16 cellular contexts compared by ENCODE assay signal in genomic region chr7:12643644-12644043, GRCh38. TPM values are rescaled to one million over a fixed set of nuclear protein-coding genes. Genes with fewer than 3 reads are reported as not detected.
DNase-seq lines count a peak whose midpoint lies in the region; ATAC-seq, FAIRE-seq and TF ChIP-seq lines count a peak whose summit lies in the region.
"Had no signal": no experiment of that assay in that cellular context is flagged by ENCODE, and none has a peak within 500 bp of the region (broad histone marks: within the 10 kb centered on the region; RNA-seq: fewer than 3 reads in every experiment).

No MANE protein-coding gene starts in this region.

- no peak overlapping the region for H2BK12ac ChIP-seq in mesenchymal stem cell (ENCODE audit: low read length in 2 of 2)

- peaks cover 10% of the 10 kb centered on the region; the same call in 2 of the 3 replicates for H3K36me3 ChIP-seq in K562 (ENCODE audit: control insufficient read depth, insufficient read depth, low read length)
- H3K36me3 ChIP-seq in thyroid gland = no peaks in the 10 kb centered on the region
- H3K36me3 ChIP-seq in mesenchymal stem cell (ENCODE audit: control insufficient read depth in 1 of 2, insufficient read depth in 2 of 2, low read depth in 1 of 2, low read length in 2 of 2) = no peaks in the 10 kb centered on the region

- TF ChIP-seq CTCF in K562 (IDR thresholded peaks at IDR 0.05 in 2 of 3, conservative IDR thresholded peaks at IDR 0.05 in 1 of 3; ENCODE audit: insufficient read depth in 2 of 3, low read depth in 1 of 3, low read length in 3 of 3) (no peak), thyroid gland (IDR thresholded peaks at IDR 0.05) (no peak)

- no peak overlapping the region for H2BK15ac ChIP-seq in mesenchymal stem cell (ENCODE audit: low read depth, poor library complexity, severe bottlenecking)

- H3K4me3 ChIP-seq in K562 (no peak overlapping the region), thyroid gland (replicated peaks in 1 of 3) (no peak overlapping the region), mesenchymal stem cell (ENCODE audit: insufficient read depth in 1 of 2, low read depth in 1 of 2, low read length in 2 of 2) (no peak overlapping the region)
- H3K4me3 ChIP-seq: skin epidermis had no signal

- H3K18ac ChIP-seq in mesenchymal stem cell (ENCODE audit: low read depth in 1 of 2, low read length in 2 of 2) = no peak overlapping the region

- no peak for ATAC-seq in K562
- no peak for ATAC-seq in Right ventricle myocardium superior (ENCODE audit: poor library complexity)
- ATAC-seq: left cardiac atrium had no signal

- intact Hi-C loops in K562 (cut with micrococcal nuclease) = no loop called here
- intact Hi-C loops in thyroid gland (cut with DNase I) = no loop called here
- intact Hi-C loops in Right ventricle myocardium superior (cut with DNase I) = no loop called here

- no peaks in the 10 kb centered on the region for H4K20me1 ChIP-seq in K562 (replicated peaks; ENCODE audit: control insufficient read depth, insufficient read depth, low read length)

- H3K4me1 ChIP-seq in K562 (replicated peaks in 1 of 2; ENCODE audit: control insufficient read depth in 2 of 2, insufficient read depth in 2 of 2, low read length in 2 of 2) (peaks cover 0 to 7% of the 10 kb centered on the region in 2 experiments; a peak in 4 of 5 replicates), thyroid gland (peaks cover 0 to 2% of the 10 kb centered on the region in 2 donors), mesenchymal stem cell (ENCODE audit: control insufficient read depth, insufficient read depth, low read depth, low read length) (no peaks in the 10 kb centered on the region)

- no peak overlapping the region for H4K8ac ChIP-seq in mesenchymal stem cell (ENCODE audit: low read length)

- no peak for TF ChIP-seq EP300 in K562 (IDR thresholded peaks at IDR 0.05; ENCODE audit: low read length)

- no peak overlapping the region; the same call in 1 of the 2 replicates for H3K4me2 ChIP-seq in K562 (ENCODE audit: insufficient read depth, low read length)
- no peak overlapping the region for H3K4me2 ChIP-seq in mesenchymal stem cell (ENCODE audit: low read length, poor library complexity, severe bottlenecking)

- H3K79me1 ChIP-seq in mesenchymal stem cell (replicated peaks; ENCODE audit: low read length, poor library complexity, severe bottlenecking) = no peaks in the 10 kb centered on the region

- WGBS in K562 (ENCODE audit: insufficient coverage, low coverage, missing lambda C conversion rate) = 64% methylated on average over 5 of the region's 5 CpGs
- 67 to 76% methylated on average over 5 of the region's 5 CpGs for WGBS in thyroid gland, 2 donors
- 96% methylated on average over 5 of the region's 5 CpGs for WGBS in mesenchymal stem cell

- in situ Hi-C loops in K562 (cut with MboI) = loop anchor here (5.0 kb wide), 1 partner anchor 619 kb away; no protein-coding TSS in a partner anchor

- no peak overlapping the region for H2AK5ac ChIP-seq in mesenchymal stem cell (ENCODE audit: low read length, severe bottlenecking)

- TF ChIP-seq POLR2A in K562 (conservative IDR thresholded peaks at IDR 0.05) (no peak), thyroid gland (IDR thresholded peaks at IDR 0.05) (no peak)

- H3K9ac ChIP-seq in K562 (ENCODE audit: insufficient read depth in 1 of 2, low read depth in 2 of 2, low read length in 2 of 2) (no peak overlapping the region), mesenchymal stem cell (ENCODE audit: low read length) (no peak overlapping the region)

- DNase-seq in NOMO-1 (lab: John Stamatoyannopoulos, UW; ENCODE audit: unreplicated experiment in 2 of 2) (peak; percentile 26 to 58), NOMO-1 treated with dmso at 0.1 percent for 144 hours (lab: John Stamatoyannopoulos, UW; ENCODE audit: unreplicated experiment) (no peak), HTR-8/SVneo (ENCODE audit: insufficient read length, low spot score) (no peak), K562 (ENCODE audit: extremely low read depth in 1 of 4, low spot score in 3 of 4) (peak in 1 of 4 experiments; percentile 13), thyroid gland (peak; percentile 48 to 73), hepatic stellate cell (ENCODE audit: low spot score) (no peak), Right ventricle myocardium superior (no peak), mesenchymal stem cell (no peak)
- DNase-seq: 8988T; activated CD4-positive, alpha-beta T cell treated with anti-CD3 and anti-CD28 coated beads for 4 hours; amygdala; GF-D8; left cardiac atrium had no signal

- no peak overlapping the region for H4K91ac ChIP-seq in mesenchymal stem cell (ENCODE audit: low read length)

- no peak overlapping the region for H3K4ac ChIP-seq in mesenchymal stem cell (ENCODE audit: low read depth in 1 of 2, low read length in 2 of 2)

- H3K23ac ChIP-seq in mesenchymal stem cell (ENCODE audit: low read length in 2 of 2) = no peak overlapping the region

- peaks cover 3% of the 10 kb centered on the region for H3K9me1 ChIP-seq in K562 (ENCODE audit: control insufficient read depth, insufficient read depth, low read length)

- H2BK120ac ChIP-seq in mesenchymal stem cell (ENCODE audit: low read depth, low read length) = no peak overlapping the region

- H3K9me3 ChIP-seq in K562 (replicated peaks; ENCODE audit: control insufficient read depth, insufficient read depth, low read depth, low read length) (no peaks in the 10 kb centered on the region), thyroid gland (no peaks in the 10 kb centered on the region), mesenchymal stem cell (ENCODE audit: control insufficient read depth, low read length) (no peaks in the 10 kb centered on the region)

- H3K14ac ChIP-seq in mesenchymal stem cell (ENCODE audit: low read length in 2 of 2) = no peak overlapping the region

- CTCF ChIA-PET in K562 (lab: Yijun Ruan, JAX; ENCODE audit: low intra/inter-chr PET ratio) = interaction anchor here (0.6 kb wide), 1 partner anchor 22 kb away, joined by 3 read pairs; no protein-coding TSS in a partner anchor

- no peaks in the 10 kb centered on the region for H3K79me2 ChIP-seq in K562 (ENCODE audit: control insufficient read depth, insufficient read depth, low read length)

- no TSS peak for BruUV-seq in K562 (replicated peaks; lab: Mats Ljungman, UMichigan)

- FAIRE-seq in HTR-8/SVneo (lab: Jason Lieb, UNC) (peak; percentile 60), K562 (lab: Jason Lieb, UNC) (no peak)
- FAIRE-seq: colon had no signal

- H3K27ac ChIP-seq in K562 (ENCODE audit: extremely low read depth, low read depth, low read length) (no peak overlapping the region), thyroid gland (no peak overlapping the region), mesenchymal stem cell (ENCODE audit: low read length, poor library complexity, severe bottlenecking) (no peak overlapping the region)
- H3K27ac ChIP-seq: HL-60, skin epidermis had no signal

- H2AFZ ChIP-seq in K562 (ENCODE audit: low read depth, low read length) (peak overlapping the region; percentile 55), mesenchymal stem cell (ENCODE audit: low read depth, low read length) (no peak overlapping the region)

- H2BK5ac ChIP-seq in mesenchymal stem cell (ENCODE audit: low read depth, low read length, poor library complexity, severe bottlenecking) = no peak overlapping the region

- POLR2A ChIA-PET in K562 (lab: Yijun Ruan, JAX) = interaction anchor here (1.6 kb wide), 1 partner anchor 10 kb away, joined by 3 read pairs; no protein-coding TSS in a partner anchor

- TF ChIP-seq RAD21 in K562 (CRISPR knock-in tag; conservative IDR thresholded peaks at IDR 0.05 in 1 of 2, IDR thresholded peaks at IDR 0.05 in 1 of 2) = no peak

- H3K27me3 ChIP-seq in K562 (ENCODE audit: control insufficient read depth in 2 of 2, insufficient read depth in 2 of 2, low read length in 2 of 2) (no peaks in the 10 kb centered on the region), thyroid gland (no peaks in the 10 kb centered on the region), mesenchymal stem cell (ENCODE audit: control insufficient read depth in 1 of 2, insufficient read depth in 1 of 2, low read length in 2 of 2) (no peaks in the 10 kb centered on the region)

TF ChIP-seq in K562, 482 proteins besides CTCF, POLR2A, EP300 and RAD21 (continues in another document):
- TF ChIP-seq CREM (IDR thresholded peaks at IDR 0.05; ENCODE audit: low read depth) = 0 out of 2 replicates have a peak, but pooled peaks have one; percentile 37

RNA-seq across cellular contexts. Expression of gene ARL4A, which starts 43.8 kb away (rescaled TPM):
- 106 and 313 TPM in 2 replicates for total RNA-seq in K562 (2011; cell fraction: chromatin; rRNA removed; ENCODE audit: low replicate concordance)
- 71.9 and 88.4 TPM in 2 replicates for total RNA-seq in K562 (2011; cell fraction: nucleolus; rRNA removed)
- total RNA-seq in K562 (2011; cell fraction: nucleoplasm; rRNA removed) = 146 and 153 TPM in 2 replicates
- total RNA-seq in K562 (2014; rRNA removed) (96.3 and 118 TPM in 2 replicates), K562 (2014; rRNA removed; fragmentation: Illumina TruSeq; extraction: Trizol) (226 and 276 TPM in 2 replicates), K562 (2015; rRNA removed; fragmentation: Illumina TruSeq; extraction: Trizol) (118 and 129 TPM in 2 replicates), K562 (2021) (130 and 134 TPM in 2 replicates), thyroid gland (10 to 100 TPM; 30.6 to 87.6 (median 43.4) TPM), Right ventricle myocardium superior (10.9 TPM)
- polyA plus RNA-seq in K562 (2011; rRNA removed) (170 and 244 TPM in 2 replicates), K562 (2014; fragmentation: Illumina TruSeq; extraction: Trizol) (172 and 178 TPM in 2 replicates), K562 (2014; fragmentation: Nextera tagmentation; extraction: Ambion mirVana) (100 to 1,000 TPM; 553 to 688 TPM), K562 (2014; rRNA removed) (143 and 153 TPM in 2 replicates)
- 44.4 and 98.4 TPM in 2 replicates for polyA plus RNA-seq in K562 (2011; cell fraction: cytosol; rRNA removed)
- 65.4 and 97.9 TPM in 2 replicates for polyA plus RNA-seq in K562 (2011; cell fraction: nucleus; rRNA removed)
- polyA plus RNA-seq in K562 (2012) = 85.7 and 127 TPM in 2 replicates
- polyA minus RNA-seq in K562 (2011; rRNA and poly(A)+ RNA removed) = 304 and 306 TPM in 2 replicates
- 57.3 and 86.6 TPM in 2 replicates for polyA minus RNA-seq in K562 (2011; cell fraction: cytosol; rRNA and poly(A)+ RNA removed)
- 110 and 254 TPM in 2 replicates for polyA minus RNA-seq in K562 (2011; cell fraction: nucleus; rRNA and poly(A)+ RNA removed)
- polyA plus RNA-seq in mesenchymal stem cell (2013, experiment 1 of 2) = 28.2 TPM
- polyA plus RNA-seq in mesenchymal stem cell (2013, experiment 2 of 2) = 27.7 TPM

Comparison
In these comparisons a context has a peak if more than half of its experiments do, and no peak if none do; other contexts are left out.
1. DNase-seq: peak in NOMO-1 (2 of 2) and thyroid gland (2 of 2); none in NOMO-1 treated with dmso at 0.1 percent for 144 hours (single experiment), HTR-8/SVneo (single experiment), hepatic stellate cell (single experiment), Right ventricle myocardium superior (single experiment) and mesenchymal stem cell (single experiment).